Comparison of ENCODE assay signal across 1 cellular context in the genomic region with DNA sequence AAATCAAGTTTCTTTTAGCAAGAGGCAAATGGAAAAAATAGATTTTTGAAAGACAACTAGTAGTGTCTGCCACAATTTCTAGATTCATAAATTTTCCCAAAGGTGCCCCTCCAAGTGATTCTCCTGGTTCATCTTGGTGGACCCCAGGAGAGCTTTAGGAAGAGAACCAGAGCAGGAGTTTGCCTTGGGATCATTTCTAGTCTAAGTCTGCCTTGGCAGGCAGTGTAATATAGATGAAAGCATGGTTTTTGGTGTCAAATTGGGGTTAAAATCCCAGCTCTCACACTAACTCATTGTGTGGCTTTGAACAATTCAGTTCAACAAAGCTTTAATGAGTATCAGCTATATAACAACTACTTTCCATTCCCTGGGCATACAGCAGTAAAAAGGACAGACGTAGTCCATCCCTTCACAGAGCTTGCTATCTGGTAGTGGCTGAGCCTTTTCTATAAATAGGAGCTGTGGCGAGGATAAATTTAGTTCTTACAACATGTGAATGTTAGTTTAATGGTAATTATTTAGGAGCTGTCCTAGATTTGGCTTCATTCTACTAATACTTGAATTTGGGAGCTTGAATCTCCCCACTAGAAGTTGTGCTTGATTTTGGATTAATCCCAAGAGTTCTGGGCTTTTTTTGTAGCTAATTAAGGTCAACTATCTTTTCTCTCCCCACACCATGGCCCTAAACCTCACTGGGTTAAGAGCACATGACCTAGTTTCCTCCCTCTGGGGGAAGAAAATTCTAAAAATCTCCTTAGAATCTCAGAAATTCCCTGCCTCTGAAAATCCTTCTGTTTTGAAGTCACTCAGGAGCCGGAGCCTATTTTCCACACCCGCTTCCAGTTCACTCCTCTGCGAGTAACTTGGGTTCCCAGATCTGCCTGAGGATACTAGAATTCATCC.
TF ChIP-seq lines count a peak whose summit lies in the region.

No MANE protein-coding gene starts in this region.

TF ChIP-seq in HEK293T, 16 proteins besides CTCF, POLR2A, EP300 and RAD21 (continued from another document):
- TF ChIP-seq ARNT (IDR thresholded peaks at IDR 0.05) (no peak), FOXM1 (IDR thresholded peaks at IDR 0.05; ENCODE audit: borderline replicate concordance) (no peak), TARDBP (IDR thresholded peaks at IDR 0.05) (no peak), FOXK2 (IDR thresholded peaks at IDR 0.05) (no peak), HDGF (IDR thresholded peaks at IDR 0.05; ENCODE audit: borderline replicate concordance) (no peak), ZNF384 (IDR thresholded peaks at IDR 0.05) (no peak), CTBP1 (IDR thresholded peaks at IDR 0.05; ENCODE audit: borderline replicate concordance) (no peak), FOXA1 (IDR thresholded peaks at IDR 0.05) (no peak)
- TF ChIP-seq, protein P1, sequence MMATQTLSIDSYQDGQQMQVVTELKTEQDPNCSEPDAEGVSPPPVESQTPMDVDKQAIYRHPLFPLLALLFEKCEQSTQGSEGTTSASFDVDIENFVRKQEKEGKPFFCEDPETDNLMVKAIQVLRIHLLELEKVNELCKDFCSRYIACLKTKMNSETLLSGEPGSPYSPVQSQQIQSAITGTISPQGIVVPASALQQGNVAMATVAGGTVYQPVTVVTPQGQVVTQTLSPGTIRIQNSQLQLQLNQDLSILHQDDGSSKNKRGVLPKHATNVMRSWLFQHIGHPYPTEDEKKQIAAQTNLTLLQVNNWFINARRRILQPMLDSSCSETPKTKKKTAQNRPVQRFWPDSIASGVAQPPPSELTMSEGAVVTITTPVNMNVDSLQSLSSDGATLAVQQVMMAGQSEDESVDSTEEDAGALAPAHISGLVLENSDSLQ (IDR thresholded peaks at IDR 0.05): no peak
